Comparison of ENCODE assay signal across 2 cellular contexts in the genomic region with DNA sequence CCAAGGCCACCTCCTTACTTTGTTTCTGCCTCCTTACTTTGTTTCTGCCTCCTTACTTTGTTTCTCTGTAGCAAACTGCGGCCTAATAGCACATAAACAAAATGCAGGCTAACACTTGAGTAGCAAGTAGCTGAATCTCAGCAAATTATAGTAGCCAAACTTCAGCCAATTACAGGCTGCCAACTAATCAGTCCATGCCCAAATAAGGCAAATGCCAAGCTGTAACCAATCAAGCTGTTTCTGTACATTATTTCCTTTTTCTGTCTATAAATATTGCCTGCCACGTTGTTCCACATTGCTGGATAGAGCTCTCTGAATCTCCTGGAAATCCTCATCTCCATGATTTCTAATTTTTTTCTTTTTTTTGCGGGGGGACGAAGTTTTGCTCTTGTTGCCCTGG.
TF ChIP-seq lines count a peak whose summit lies in the region.

No MANE protein-coding gene starts in this region.

TF ChIP-seq in GM12878, 131 proteins besides CTCF, POLR2A, EP300 and RAD21:
- TF ChIP-seq IKZF2 (IDR thresholded peaks at IDR 0.05) (no peak), SRF (IDR thresholded peaks at IDR 0.05; ENCODE audit: low read depth in 2 of 2, low read length in 2 of 2) (peak; percentile 60 to 87)

TF ChIP-seq in H1, 55 proteins besides CTCF, POLR2A, EP300 and RAD21:
- TF ChIP-seq JUND (IDR thresholded peaks at IDR 0.05; ENCODE audit: low read length) (no peak), SRF (IDR thresholded peaks at IDR 0.05; ENCODE audit: low read depth, low read length) (peak; percentile 92)
